ENCODE assay signal across 21 cellular contexts in the genomic region with DNA sequence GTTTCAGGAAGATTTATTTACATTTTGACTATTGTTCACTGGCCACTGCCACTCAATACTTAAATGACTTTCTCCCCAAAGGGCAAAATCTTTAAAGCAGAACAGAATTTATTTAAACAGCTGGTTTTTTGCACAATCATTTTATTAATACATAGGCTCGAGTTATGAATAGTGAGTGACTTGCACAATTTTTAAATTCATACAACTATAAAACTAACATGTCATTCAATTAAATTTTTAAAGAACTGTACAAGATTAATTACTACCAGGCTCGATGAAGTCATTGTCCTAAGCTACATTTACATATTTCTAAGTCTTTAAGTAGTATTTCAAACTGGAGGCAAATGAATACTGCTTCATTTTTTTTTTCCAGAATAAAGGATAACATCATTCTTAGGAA.
DNase-seq lines count a peak whose midpoint lies in the region; ATAC-seq, FAIRE-seq and TF ChIP-seq lines count a peak whose summit lies in the region.
"Had no signal": no experiment of that assay in that cellular context is flagged by ENCODE, and none has a peak within 500 bp of the region (broad histone marks: within the 10 kb centered on the region; RNA-seq: fewer than 3 reads in every experiment).

No MANE protein-coding gene starts in this region.

- H3K4me1 ChIP-seq in A549 = peaks cover 4% of the 10 kb centered on the region; the same call in 1 of the 3 replicates
- peaks cover 11% of the 10 kb centered on the region for H3K4me1 ChIP-seq in KMS-11 (ENCODE audit: low read depth, poor library complexity, severe bottlenecking)
- peaks cover 0 to 15% of the 10 kb centered on the region in 2 experiments; a peak in 2 of 5 replicates for H3K4me1 ChIP-seq in K562 (replicated peaks in 1 of 2; ENCODE audit: control insufficient read depth in 2 of 2, insufficient read depth in 2 of 2, low read length in 2 of 2)
- H3K4me1 ChIP-seq in psoas muscle = no peaks in the 10 kb centered on the region

- TF ChIP-seq CTCF in A549 (IDR thresholded peaks at IDR 0.05) (no peak), KMS-11 (conservative IDR thresholded peaks at IDR 0.05; ENCODE audit: low read depth, low read length) (no peak), K562 (IDR thresholded peaks at IDR 0.05 in 2 of 3, conservative IDR thresholded peaks at IDR 0.05 in 1 of 3; ENCODE audit: insufficient read depth in 2 of 3, low read depth in 1 of 3, low read length in 3 of 3) (no peak), osteocyte (IDR thresholded peaks at IDR 0.05) (no peak), psoas muscle (IDR thresholded peaks at IDR 0.05) (no peak)

- 11% methylated on average over 2 of the region's 2 CpGs for WGBS in A549 (ENCODE audit: missing lambda C conversion rate)
- 0% methylated on average over 2 of the region's 2 CpGs for WGBS in K562 (ENCODE audit: insufficient coverage, low coverage, missing lambda C conversion rate)
- 26 to 31% (median 29%) methylated on average over 2 of the region's 2 CpGs for WGBS in psoas muscle, 3 donors

- H4K20me1 ChIP-seq in KMS-11 (ENCODE audit: insufficient read depth) = no peaks in the 10 kb centered on the region
- H4K20me1 ChIP-seq in K562 (replicated peaks; ENCODE audit: control insufficient read depth, insufficient read depth, low read length) = 0 out of 2 replicates have a peak, but pooled peaks cover 10% of the 10 kb centered on the region

- TF ChIP-seq POLR2A in A549 (IDR thresholded peaks at IDR 0.05; ENCODE audit: low read length) = no peak
- no peak for TF ChIP-seq POLR2A in K562 (conservative IDR thresholded peaks at IDR 0.05)

- H3K27me3 ChIP-seq in KMS-11 (ENCODE audit: insufficient read depth, low read depth) (peaks cover 12% of the 10 kb centered on the region; the same call in 1 of the 2 replicates), K562 (ENCODE audit: control insufficient read depth in 2 of 2, insufficient read depth in 2 of 2, low read length in 2 of 2) (peaks cover 25 to 28% of the 10 kb centered on the region in 2 experiments), psoas muscle (ENCODE audit: insufficient read depth in 3 of 3, low read length in 2 of 3) (peaks cover 0 to 53% (median 3%) of the 10 kb centered on the region in 3 donors)

- no peak overlapping the region for H2AFZ ChIP-seq in KMS-11 (ENCODE audit: low read depth)
- no peak overlapping the region for H2AFZ ChIP-seq in K562 (ENCODE audit: low read depth, low read length)

- intact Hi-C loops in K562 (cut with micrococcal nuclease) (loop anchor here (5.0 kb wide), 1 partner anchor 216 kb away; no protein-coding TSS in a partner anchor), psoas muscle (cut with DNase I) (loop anchor here (5.0 to 10.0 kb wide), 2 partner anchors 213 to 499 kb away; no protein-coding TSS in a partner anchor)

- BruUV-seq in K562 (replicated peaks; lab: Mats Ljungman, UMichigan) = no TSS peak

- no peaks in the 10 kb centered on the region for H3K27me3 Mint-ChIP-seq in osteocyte (ENCODE audit: unreplicated experiment)

- H3K27ac ChIP-seq in A549 (no peak overlapping the region), KMS-11 (no peak overlapping the region), K562 (ENCODE audit: extremely low read depth, low read depth, low read length) (no peak overlapping the region), psoas muscle (no peak overlapping the region)

- POLR2A ChIA-PET in A549 (lab: Yijun Ruan, JAX) (no interaction called here), K562 (lab: Yijun Ruan, JAX) (no interaction called here)

- H3K4me2 ChIP-seq in A549 = no peak overlapping the region
- H3K4me2 ChIP-seq in KMS-11 = 0 out of 2 replicates have a peak overlapping the region, but pooled peaks have one; percentile 31
- H3K4me2 ChIP-seq in K562 (ENCODE audit: insufficient read depth, low read length) = no peak overlapping the region

- no peaks in the 10 kb centered on the region for H3K36me3 ChIP-seq in KMS-11 (ENCODE audit: insufficient read depth)
- H3K36me3 ChIP-seq in K562 (ENCODE audit: control insufficient read depth, insufficient read depth, low read length) = no peaks in the 10 kb centered on the region
- H3K36me3 ChIP-seq in psoas muscle (ENCODE audit: insufficient read depth in 1 of 2, low read depth in 1 of 2) = no peaks in the 10 kb centered on the region

- H3K27ac Mint-ChIP-seq in osteocyte (ENCODE audit: unreplicated experiment) = peak overlapping the region; percentile 49
- H3K27ac Mint-ChIP-seq: CD8-positive, alpha-beta T cell; H9; HFFc6 had no signal

- peaks cover 64% of the 10 kb centered on the region for H3K4me1 Mint-ChIP-seq in osteocyte (ENCODE audit: unreplicated experiment)

- no peaks in the 10 kb centered on the region for H3K9me1 ChIP-seq in K562 (ENCODE audit: control insufficient read depth, insufficient read depth, low read length)

- H3K9me3 Mint-ChIP-seq in osteocyte (ENCODE audit: unreplicated experiment) = no peaks in the 10 kb centered on the region
- H3K9me3 Mint-ChIP-seq: CD8-positive, alpha-beta T cell; H9; HFFc6 had no signal

- TF ChIP-seq RAD21 in A549 (conservative IDR thresholded peaks at IDR 0.05 in 1 of 2, IDR thresholded peaks at IDR 0.05 in 1 of 2) (no peak), K562 (CRISPR knock-in tag; conservative IDR thresholded peaks at IDR 0.05 in 1 of 2, IDR thresholded peaks at IDR 0.05 in 1 of 2) (no peak)

- CTCF ChIA-PET in A549 (lab: Yijun Ruan, JAX) = interaction anchor here (0.7 to 5.8 kb wide), 24 partner anchors 10 to 511 kb away, joined by 3 to 170 read pairs (median 10); no protein-coding TSS in a partner anchor
- CTCF ChIA-PET in K562 (lab: Yijun Ruan, JAX; ENCODE audit: low intra/inter-chr PET ratio) = interaction anchor here (7.3 kb wide), 1 partner anchor 497 kb away, joined by 76 read pairs; no protein-coding TSS in a partner anchor

- in situ Hi-C loops in K562 (cut with MboI) = no loop called here

- FAIRE-seq in A549 (lab: Jason Lieb, UNC) = no peak
- FAIRE-seq in K562 (lab: Jason Lieb, UNC) = no peak
- FAIRE-seq: D721Med, GM12892, HTR-8/SVneo had no signal

- no peak for DNase-seq in A549 (ENCODE audit: low read depth in 1 of 2, low spot score in 1 of 2)
- no peak for DNase-seq in K562 (ENCODE audit: extremely low read depth in 1 of 4, low spot score in 3 of 4)
- no peak for DNase-seq in osteocyte (ENCODE audit: extremely low spot score, unreplicated experiment)
- no peak for DNase-seq in psoas muscle
- no peak for DNase-seq in AG20443 (ENCODE audit: low spot score)
- no peak for DNase-seq in retina
- DNase-seq: 8988T; CD8-positive, alpha-beta T cell; COR-L47; DMS153; DND-41; GDM1; GOT3; H9; HFFc6 had no signal

- H3K9ac ChIP-seq in KMS-11 (no peak overlapping the region), K562 (ENCODE audit: insufficient read depth in 1 of 2, low read depth in 2 of 2, low read length in 2 of 2) (no peak overlapping the region)

- H3K4me3 ChIP-seq in A549 (no peak overlapping the region), KMS-11 (IDR thresholded peaks at IDR 0.05; ENCODE audit: insufficient read depth, low read depth, low read length) (no peak overlapping the region), K562 (no peak overlapping the region), psoas muscle (no peak overlapping the region)

- no peak for TF ChIP-seq EP300 in A549 (IDR thresholded peaks at IDR 0.05)
- TF ChIP-seq EP300 in K562 (IDR thresholded peaks at IDR 0.05; ENCODE audit: low read length) = no peak

- H3K36me3 Mint-ChIP-seq in osteocyte (ENCODE audit: unreplicated experiment) = no peaks in the 10 kb centered on the region
- H3K36me3 Mint-ChIP-seq: CD14-positive monocyte; CD8-positive, alpha-beta T cell had no signal

- ATAC-seq in A549 (no peak), K562 (no peak), psoas muscle (no peak), GM19324 (IDR thresholded peaks at IDR 0.05; ENCODE audit: low FRiP score, unreplicated experiment) (no peak)
- ATAC-seq: CD8-positive, alpha-beta T cell had no signal

- H3K79me2 ChIP-seq in KMS-11 (ENCODE audit: insufficient read depth, low read depth) = no peaks in the 10 kb centered on the region
- no peaks in the 10 kb centered on the region for H3K79me2 ChIP-seq in K562 (ENCODE audit: control insufficient read depth, insufficient read depth, low read length)

- H3K9me3 ChIP-seq in A549 (no peaks in the 10 kb centered on the region), K562 (replicated peaks; ENCODE audit: control insufficient read depth, insufficient read depth, low read depth, low read length) (no peaks in the 10 kb centered on the region), psoas muscle (no peaks in the 10 kb centered on the region)

- no peak overlapping the region for H3K4me3 Mint-ChIP-seq in osteocyte (ENCODE audit: unreplicated experiment)
- H3K4me3 Mint-ChIP-seq: CD8-positive, alpha-beta T cell; H9 had no signal

TF ChIP-seq in A549, 52 proteins besides CTCF, POLR2A, EP300 and RAD21:
- no peak for TF ChIP-seq ZFP36 (IDR thresholded peaks at IDR 0.05; ENCODE audit: borderline replicate concordance, partially characterized antibody)
- TF ChIP-seq NFE2L2 (conservative IDR thresholded peaks at IDR 0.05; ENCODE audit: low read length) = peak; percentile 40; the same call in 1 of the 2 replicates

TF ChIP-seq in K562, 482 proteins besides CTCF, POLR2A, EP300 and RAD21:
- TF ChIP-seq, protein P1, sequence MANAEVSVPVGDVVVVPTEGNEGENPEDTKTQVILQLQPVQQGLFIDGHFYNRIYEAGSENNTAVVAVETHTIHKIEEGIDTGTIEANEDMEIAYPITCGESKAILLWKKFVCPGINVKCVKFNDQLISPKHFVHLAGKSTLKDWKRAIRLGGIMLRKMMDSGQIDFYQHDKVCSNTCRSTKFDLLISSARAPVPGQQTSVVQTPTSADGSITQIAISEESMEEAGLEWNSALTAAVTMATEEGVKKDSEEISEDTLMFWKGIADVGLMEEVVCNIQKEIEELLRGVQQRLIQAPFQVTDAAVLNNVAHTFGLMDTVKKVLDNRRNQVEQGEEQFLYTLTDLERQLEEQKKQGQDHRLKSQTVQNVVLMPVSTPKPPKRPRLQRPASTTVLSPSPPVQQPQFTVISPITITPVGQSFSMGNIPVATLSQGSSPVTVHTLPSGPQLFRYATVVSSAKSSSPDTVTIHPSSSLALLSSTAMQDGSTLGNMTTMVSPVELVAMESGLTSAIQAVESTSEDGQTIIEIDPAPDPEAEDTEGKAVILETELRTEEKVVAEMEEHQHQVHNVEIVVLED (CRISPR knock-in tag; IDR thresholded peaks at IDR 0.05) = no peak
- TF ChIP-seq ZNF316 (IDR thresholded peaks at IDR 0.05) = peak; percentile 64
- TF ChIP-seq MAFG (tag; conservative IDR thresholded peaks at IDR 0.05) = 0 out of 2 replicates have a peak, but pooled peaks have one; percentile 15
- TF ChIP-seq ZC3H4 (CRISPR knock-in tag; IDR thresholded peaks at IDR 0.05; ENCODE audit: borderline replicate concordance) = no peak
